In the genomic region with DNA sequence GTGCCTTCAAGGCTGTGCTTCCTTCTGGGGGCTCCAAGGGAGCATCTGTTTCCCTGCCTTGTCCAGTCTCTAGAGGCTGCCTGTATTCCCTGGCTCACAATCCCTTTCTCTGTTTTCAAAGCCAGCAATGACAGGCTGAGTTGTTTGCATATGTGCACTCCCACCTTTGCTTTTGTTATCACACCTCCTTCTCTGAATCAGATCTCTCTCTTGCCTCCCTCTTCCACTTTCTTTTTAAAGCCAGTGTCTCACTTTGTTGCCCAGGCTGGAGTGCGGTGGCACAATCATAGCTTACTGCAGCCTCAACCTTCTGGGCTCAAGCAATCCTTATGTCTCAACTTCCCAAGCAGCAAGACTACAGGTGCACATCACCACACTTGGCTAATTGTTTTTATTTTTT, we compare ENCODE assay signal across 17 cellular contexts.
"Had no signal": no experiment of that assay in that cellular context is flagged by ENCODE, and none has a peak within 500 bp of the region (broad histone marks: within the 10 kb centered on the region; RNA-seq: fewer than 3 reads in every experiment).

No MANE protein-coding gene starts in this region.

- H3K27me3 Mint-ChIP-seq: activated B cell treated with CpG ODN at 0.5 μM for 24 hours; dendritic cell treated with granulocyte-macrophage colony-stimulating factor and Interleukin-4, amounts not matched to agents 40 ng/mL and 50 ng/mL, for 4 days; T-helper 17 cell had no signal

- DNase-seq: activated B cell treated with CpG ODN at 0.5 μM for 24 hours; activated gamma-delta T cell treated with Interleukin-2 at 50 U/mL for 16 hours; amygdala; brain microvascular endothelial cell; effector memory CD8-positive, alpha-beta T cell; kidney; left ventricle myocardium superior; mesenchymal stem cell; psoas muscle; right lobe of liver; SHP77; T-helper 17 cell had no signal

- H3K4me3 Mint-ChIP-seq: activated B cell treated with CpG ODN at 0.5 μM for 24 hours; dendritic cell treated with granulocyte-macrophage colony-stimulating factor and Interleukin-4, amounts not matched to agents 40 ng/mL and 50 ng/mL, for 4 days; effector memory CD8-positive, alpha-beta T cell; nephron; T-helper 17 cell had no signal

- H3K27ac Mint-ChIP-seq: activated B cell treated with CpG ODN at 0.5 μM for 24 hours; dendritic cell treated with granulocyte-macrophage colony-stimulating factor and Interleukin-4, amounts not matched to agents 40 ng/mL and 50 ng/mL, for 4 days; effector memory CD8-positive, alpha-beta T cell; nephron; T-helper 17 cell had no signal

- FAIRE-seq: kidney had no signal

- H3K27me3 ChIP-seq: brain microvascular endothelial cell, gastroesophageal sphincter, right lobe of liver, tibial nerve had no signal

- H3K27ac ChIP-seq: brain microvascular endothelial cell, epithelial cell of prostate, gastroesophageal sphincter, psoas muscle, right lobe of liver, tibial nerve had no signal

- H3K4me3 ChIP-seq: gastroesophageal sphincter, psoas muscle, right lobe of liver, tibial nerve had no signal

- H3K36me3 ChIP-seq: brain microvascular endothelial cell, gastroesophageal sphincter, right lobe of liver, tibial nerve had no signal

- H3K4me1 Mint-ChIP-seq: activated B cell treated with CpG ODN at 0.5 μM for 24 hours had no signal

- H3K9me3 ChIP-seq: gastroesophageal sphincter, psoas muscle, right lobe of liver, tibial nerve had no signal

- H3K4me1 ChIP-seq: gastroesophageal sphincter, psoas muscle, tibial nerve had no signal

- H3K9me3 Mint-ChIP-seq: activated B cell treated with CpG ODN at 0.5 μM for 24 hours; dendritic cell treated with granulocyte-macrophage colony-stimulating factor and Interleukin-4, amounts not matched to agents 40 ng/mL and 50 ng/mL, for 4 days; effector memory CD8-positive, alpha-beta T cell had no signal
